ENCODE assay signal across 30 cellular contexts in genomic region chr1:49677706-49678105, GRCh38.
"Had no signal": no experiment of that assay in that cellular context is flagged by ENCODE, and none has a peak within 500 bp of the region (broad histone marks: within the 10 kb centered on the region; RNA-seq: fewer than 3 reads in every experiment).

No MANE protein-coding gene starts in this region.

- H3K27ac ChIP-seq: adrenal gland, ascending aorta, body of pancreas, brain microvascular endothelial cell, breast epithelium, cardiac muscle cell had no signal

- DNase-seq: activated effector memory CD4-positive, alpha-beta T cell treated with anti-CD3 and anti-CD28 coated beads, Interleukin-2, amount 50 U/mL, for 16 hours; activated effector memory CD4-positive, alpha-beta T cell treated with Interleukin-2 at 50 U/mL for 16 hours; activated gamma-delta T cell; activated gamma-delta T cell treated with Interleukin-2 at 50 U/mL for 16 hours; activated naive CD4-positive, alpha-beta T cell; activated naive CD4-positive, alpha-beta T cell treated with anti-CD3 and anti-CD28 coated beads for 36 hours; activated naive CD4-positive, alpha-beta T cell treated with anti-CD3 and anti-CD28 coated beads, Interleukin-2, amount 10 ng/mL, durations not matched to agents 7 days and 5 days; activated naive CD4-positive, alpha-beta T cell treated with anti-CD3 and anti-CD28 coated beads, Interleukin-2, amount 50 U/mL, for 16 hours; activated naive CD4-positive, alpha-beta T cell treated with Interleukin-2 at 50 U/mL for 16 hours; activated naive CD8-positive, alpha-beta T cell treated with anti-CD3 and anti-CD28 coated beads for 36 hours; activated naive CD8-positive, alpha-beta T cell treated with anti-CD3 and anti-CD28 coated beads, Interleukin-2, amount 10 ng/mL, durations not matched to agents 7 days and 5 days; activated naive CD8-positive, alpha-beta T cell treated with anti-CD3 and anti-CD28 coated beads, Interleukin-2, amount 50 U/mL, for 24 hours; activated T-cell treated with anti-CD3 and anti-CD28 coated beads, Interleukin-2, amount 50 U/mL, for 1 hour; activated T-cell treated with anti-CD3 and anti-CD28 coated beads, Interleukin-2, amount 50 U/mL, for 24 hours; activated T-cell treated with anti-CD3 and anti-CD28 coated beads, Interleukin-2, amount 50 U/mL, for 4 hours; activated T-cell treated with anti-CD3 and anti-CD28 coated beads, Interleukin-2, amount 50 U/mL, for 48 hours; activated T-cell treated with anti-CD3 and anti-CD28 coated beads, Interleukin-2, amount 50 U/mL, for 72 hours; adrenal gland; amniotic stem cell; amygdala; anterior cingulate cortex; aorta; body of pancreas; brain microvascular endothelial cell; caudate nucleus; central memory CD4-positive, alpha-beta T cell; cerebellar nuclear complex had no signal

- H3K4me1 ChIP-seq: adrenal gland, ascending aorta, body of pancreas, breast epithelium had no signal

- H3K4me3 ChIP-seq: adrenal gland, ascending aorta, body of pancreas, breast epithelium, cardiac muscle cell had no signal

- H3K9me3 ChIP-seq: adrenal gland, body of pancreas had no signal

- H3K27me3 ChIP-seq: adrenal gland, ascending aorta, body of pancreas, brain microvascular endothelial cell, breast epithelium, cardiac muscle cell had no signal

- H3K36me3 ChIP-seq: adrenal gland, ascending aorta, brain microvascular endothelial cell, breast epithelium, cardiac muscle cell had no signal
